In the genomic region with DNA sequence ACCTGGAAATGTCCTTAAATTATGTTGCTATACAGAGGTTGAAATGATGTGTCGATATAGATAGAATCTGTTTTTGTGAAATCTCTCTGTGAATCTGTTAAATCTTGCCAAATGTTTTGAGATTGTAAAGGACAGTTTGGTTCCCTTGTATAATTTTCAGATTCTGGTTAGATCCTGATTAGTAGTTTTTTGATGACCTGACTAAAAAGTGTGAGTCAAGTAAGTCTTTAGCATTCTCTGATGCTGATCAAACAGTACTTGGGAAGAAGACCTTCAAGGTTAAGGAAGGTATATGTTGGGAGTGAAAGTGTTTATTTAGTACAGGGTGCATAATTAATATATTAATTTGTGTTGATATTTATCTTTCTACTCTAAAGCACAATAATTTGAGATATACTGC, we compare ENCODE assay signal across 26 cellular contexts. TPM values are rescaled to one million over a fixed set of nuclear protein-coding genes. Genes with fewer than 3 reads are reported as not detected.
DNase-seq lines count a peak whose midpoint lies in the region; ATAC-seq, FAIRE-seq and TF ChIP-seq lines count a peak whose summit lies in the region.
"Had no signal": no experiment of that assay in that cellular context is flagged by ENCODE, and none has a peak within 500 bp of the region (broad histone marks: within the 10 kb centered on the region; RNA-seq: fewer than 3 reads in every experiment).

No MANE protein-coding gene starts in this region.

- TF ChIP-seq CTCF in activated CD8-positive, alpha-beta T cell treated with anti-CD3 and anti-CD28 coated beads for 36 hours (IDR thresholded peaks at IDR 0.05), result no peak
- TF ChIP-seq CTCF in K562 (IDR thresholded peaks at IDR 0.05 in 2 of 3, conservative IDR thresholded peaks at IDR 0.05 in 1 of 3; ENCODE audit: insufficient read depth in 2 of 3, low read depth in 1 of 3, low read length in 3 of 3) (no peak), psoas muscle (IDR thresholded peaks at IDR 0.05) (no peak)

- H3K9me1 ChIP-seq in K562 (ENCODE audit: control insufficient read depth, insufficient read depth, low read length), result no peaks in the 10 kb centered on the region

- no peak for ATAC-seq in activated CD8-positive, alpha-beta T cell treated with anti-CD3 and anti-CD28 coated beads, Interleukin-2, amount 10 ng/mL, durations not matched to agents 7 days and 5 days
- no peak for ATAC-seq in activated CD8-positive, alpha-beta T cell treated with anti-CD3 and anti-CD28 coated beads for 36 hours
- ATAC-seq in K562, result no peak
- ATAC-seq in psoas muscle, result no peak

- no peaks in the 10 kb centered on the region for H3K4me1 Mint-ChIP-seq in activated CD8-positive, alpha-beta T cell treated with anti-CD3 and anti-CD28 coated beads, Interleukin-2, amount 10 ng/mL, durations not matched to agents 7 days and 5 days (ENCODE audit: low read depth)
- H3K4me1 Mint-ChIP-seq in activated CD8-positive, alpha-beta T cell treated with anti-CD3 and anti-CD28 coated beads for 36 hours (ENCODE audit: low read depth), result no peaks in the 10 kb centered on the region
- no peaks in the 10 kb centered on the region for H3K4me1 Mint-ChIP-seq in activated T-helper 1 cell treated with anti-CD3 and anti-CD28 coated beads, Interleukin-12 subunit alpha, Interleukin-12 subunit beta, Interleukin-2, Interleukin-4 antibody, amounts not matched to agents 30 ng/mL and 10 ng/mL and 1 ng/mL, durations not matched to agents 14 hours and 24 hours and 36 hours (ENCODE audit: low read depth)
- H3K4me1 Mint-ChIP-seq: CD14-positive monocyte had no signal

- no peak overlapping the region for H2AFZ ChIP-seq in K562 (ENCODE audit: low read depth, low read length)

- H3K4me3 ChIP-seq in BLaER1, result no peak overlapping the region
- H3K4me3 ChIP-seq in K562, result no peak overlapping the region
- H3K4me3 ChIP-seq in psoas muscle, result no peak overlapping the region
- H3K4me3 ChIP-seq: HAP-1 had no signal

- peaks cover 4% of the 10 kb centered on the region; the same call in 1 of the 3 replicates for H3K79me2 ChIP-seq in K562 (ENCODE audit: control insufficient read depth, insufficient read depth, low read length)

- WGBS in K562 (ENCODE audit: insufficient coverage, low coverage, missing lambda C conversion rate), result 100% methylated on average over 1 of the region's 1 CpG
- 97 to 100% (median 98%) methylated on average over 1 of the region's 1 CpG for WGBS in psoas muscle, 3 donors

- no peaks in the 10 kb centered on the region for H3K9me3 ChIP-seq in BLaER1
- no peaks in the 10 kb centered on the region for H3K9me3 ChIP-seq in K562 (replicated peaks; ENCODE audit: control insufficient read depth, insufficient read depth, low read depth, low read length)
- H3K9me3 ChIP-seq in psoas muscle, result no peaks in the 10 kb centered on the region
- H3K9me3 ChIP-seq: HAP-1 had no signal

- CTCF ChIA-PET in activated CD8-positive, alpha-beta T cell treated with anti-CD3 and anti-CD28 coated beads, Interleukin-2, amount 10 ng/mL, durations not matched to agents 7 days and 5 days (lab: Charles Lee), result no interaction called here
- CTCF ChIA-PET in activated CD8-positive, alpha-beta T cell treated with anti-CD3 and anti-CD28 coated beads for 36 hours (lab: Charles Lee), result no interaction called here
- CTCF ChIA-PET in K562 (lab: Yijun Ruan, JAX; ENCODE audit: low intra/inter-chr PET ratio), result no interaction called here

- no peak for FAIRE-seq in K562 (lab: Jason Lieb, UNC)
- FAIRE-seq: A204.1, D721Med, GM12891, GM18507, H54 had no signal

- in situ Hi-C loops in K562 (cut with MboI), result no loop called here

- TF ChIP-seq POLR2A in K562 (conservative IDR thresholded peaks at IDR 0.05), result no peak

- peak overlapping the region; percentile 20 for H3K27ac Mint-ChIP-seq in activated CD8-positive, alpha-beta T cell treated with anti-CD3 and anti-CD28 coated beads, Interleukin-2, amount 10 ng/mL, durations not matched to agents 7 days and 5 days
- H3K27ac Mint-ChIP-seq in activated CD8-positive, alpha-beta T cell treated with anti-CD3 and anti-CD28 coated beads for 36 hours, result no peak overlapping the region
- H3K27ac Mint-ChIP-seq in activated T-helper 1 cell treated with anti-CD3 and anti-CD28 coated beads, Interleukin-12 subunit alpha, Interleukin-12 subunit beta, Interleukin-2, Interleukin-4 antibody, amounts not matched to agents 30 ng/mL and 10 ng/mL and 1 ng/mL, durations not matched to agents 14 hours and 24 hours and 36 hours, result no peak overlapping the region
- H3K27ac Mint-ChIP-seq: CD4-positive, alpha-beta T cell; HFFc6 had no signal

- H3K9ac ChIP-seq in BLaER1, result no peak overlapping the region; the same call in 1 of the 2 replicates
- no peak overlapping the region for H3K9ac ChIP-seq in K562 (ENCODE audit: insufficient read depth in 1 of 2, low read depth in 2 of 2, low read length in 2 of 2)

- H3K36me3 ChIP-seq in BLaER1, result peaks cover 97% of the 10 kb centered on the region
- peaks cover 87% of the 10 kb centered on the region for H3K36me3 ChIP-seq in K562 (ENCODE audit: control insufficient read depth, insufficient read depth, low read length)
- H3K36me3 ChIP-seq in psoas muscle (ENCODE audit: insufficient read depth in 1 of 2, low read depth in 1 of 2), result peaks cover 2 to 100% of the 10 kb centered on the region in 2 donors

- no peak for DNase-seq in activated CD8-positive, alpha-beta T cell treated with anti-CD3 and anti-CD28 coated beads, Interleukin-2, amount 10 ng/mL, durations not matched to agents 7 days and 5 days
- no peak for DNase-seq in activated CD8-positive, alpha-beta T cell treated with anti-CD3 and anti-CD28 coated beads for 36 hours
- no peak for DNase-seq in K562 (ENCODE audit: extremely low read depth in 1 of 4, low spot score in 3 of 4)
- no peak for DNase-seq in psoas muscle
- no peak for DNase-seq in amniotic stem cell (lab: John Stamatoyannopoulos, UW)
- DNase-seq in SKM-1 treated with dmso at 0.1 percent for 144 hours (lab: John Stamatoyannopoulos, UW; ENCODE audit: unreplicated experiment), result no peak
- DNase-seq in activated T-helper 1 cell treated with anti-CD3 and anti-CD28 coated beads, Interleukin-12 subunit alpha, Interleukin-12 subunit beta, Interleukin-2, Interleukin-4 antibody, amounts not matched to agents 30 ng/mL and 10 ng/mL and 1 ng/mL, durations not matched to agents 14 hours and 24 hours and 36 hours (ENCODE audit: low spot score), result no peak
- DNase-seq: ACHN; AML-193; CD4-positive, alpha-beta T cell; CD8-positive, alpha-beta memory T cell; DMS 273 treated with DMSO at 0.1 percent for 48 hours; DMS79; EL; GF-D8; GOT3; HFFc6 had no signal

- H3K27me3 ChIP-seq in BLaER1, result no peaks in the 10 kb centered on the region
- no peaks in the 10 kb centered on the region for H3K27me3 ChIP-seq in K562 (ENCODE audit: control insufficient read depth in 2 of 2, insufficient read depth in 2 of 2, low read length in 2 of 2)
- no peaks in the 10 kb centered on the region for H3K27me3 ChIP-seq in psoas muscle (ENCODE audit: insufficient read depth in 3 of 3, low read length in 2 of 3)

- no peak for TF ChIP-seq RAD21 in K562 (CRISPR knock-in tag; conservative IDR thresholded peaks at IDR 0.05 in 1 of 2, IDR thresholded peaks at IDR 0.05 in 1 of 2)

- H3K27ac ChIP-seq in BLaER1 (no peak overlapping the region), K562 (ENCODE audit: extremely low read depth, low read depth, low read length) (no peak overlapping the region), psoas muscle (peak overlapping the region; percentile 23)
- H3K27ac ChIP-seq: 22Rv1 had no signal

- no TSS peak for BruUV-seq in K562 (replicated peaks; lab: Mats Ljungman, UMichigan)

- no peak overlapping the region for H3K4me3 Mint-ChIP-seq in activated CD8-positive, alpha-beta T cell treated with anti-CD3 and anti-CD28 coated beads, Interleukin-2, amount 10 ng/mL, durations not matched to agents 7 days and 5 days
- no peak overlapping the region for H3K4me3 Mint-ChIP-seq in activated CD8-positive, alpha-beta T cell treated with anti-CD3 and anti-CD28 coated beads for 36 hours
- H3K4me3 Mint-ChIP-seq in activated T-helper 1 cell treated with anti-CD3 and anti-CD28 coated beads, Interleukin-12 subunit alpha, Interleukin-12 subunit beta, Interleukin-2, Interleukin-4 antibody, amounts not matched to agents 30 ng/mL and 10 ng/mL and 1 ng/mL, durations not matched to agents 14 hours and 24 hours and 36 hours, result no peak overlapping the region
- H3K4me3 Mint-ChIP-seq: CD14-positive monocyte; CD4-positive, alpha-beta T cell; CD8-positive, alpha-beta memory T cell; HFFc6 had no signal

- no peaks in the 10 kb centered on the region for H3K27me3 Mint-ChIP-seq in activated CD8-positive, alpha-beta T cell treated with anti-CD3 and anti-CD28 coated beads, Interleukin-2, amount 10 ng/mL, durations not matched to agents 7 days and 5 days (ENCODE audit: low read depth)
- H3K27me3 Mint-ChIP-seq in activated CD8-positive, alpha-beta T cell treated with anti-CD3 and anti-CD28 coated beads for 36 hours, result no peaks in the 10 kb centered on the region
- no peaks in the 10 kb centered on the region for H3K27me3 Mint-ChIP-seq in activated T-helper 1 cell treated with anti-CD3 and anti-CD28 coated beads, Interleukin-12 subunit alpha, Interleukin-12 subunit beta, Interleukin-2, Interleukin-4 antibody, amounts not matched to agents 30 ng/mL and 10 ng/mL and 1 ng/mL, durations not matched to agents 14 hours and 24 hours and 36 hours (ENCODE audit: insufficient read depth)
- H3K27me3 Mint-ChIP-seq: CD4-positive, alpha-beta T cell; CD8-positive, alpha-beta memory T cell had no signal

- no peaks in the 10 kb centered on the region for H3K9me3 Mint-ChIP-seq in activated CD8-positive, alpha-beta T cell treated with anti-CD3 and anti-CD28 coated beads, Interleukin-2, amount 10 ng/mL, durations not matched to agents 7 days and 5 days (ENCODE audit: insufficient read depth)
- H3K9me3 Mint-ChIP-seq in activated CD8-positive, alpha-beta T cell treated with anti-CD3 and anti-CD28 coated beads for 36 hours, result no peaks in the 10 kb centered on the region
- no peaks in the 10 kb centered on the region for H3K9me3 Mint-ChIP-seq in activated T-helper 1 cell treated with anti-CD3 and anti-CD28 coated beads, Interleukin-12 subunit alpha, Interleukin-12 subunit beta, Interleukin-2, Interleukin-4 antibody, amounts not matched to agents 30 ng/mL and 10 ng/mL and 1 ng/mL, durations not matched to agents 14 hours and 24 hours and 36 hours
- H3K9me3 Mint-ChIP-seq: CD14-positive monocyte; CD4-positive, alpha-beta T cell; CD8-positive, alpha-beta memory T cell; HFFc6 had no signal

- H4K20me1 ChIP-seq in BLaER1 (peaks cover 27% of the 10 kb centered on the region; the same call in 1 of the 2 replicates), K562 (replicated peaks; ENCODE audit: control insufficient read depth, insufficient read depth, low read length) (no peaks in the 10 kb centered on the region)

- H3K36me3 Mint-ChIP-seq in activated CD8-positive, alpha-beta T cell treated with anti-CD3 and anti-CD28 coated beads, Interleukin-2, amount 10 ng/mL, durations not matched to agents 7 days and 5 days (ENCODE audit: low read depth), result peaks cover 50% of the 10 kb centered on the region
- peaks cover 44% of the 10 kb centered on the region for H3K36me3 Mint-ChIP-seq in activated CD8-positive, alpha-beta T cell treated with anti-CD3 and anti-CD28 coated beads for 36 hours (ENCODE audit: low read depth)
- peaks cover 39% of the 10 kb centered on the region for H3K36me3 Mint-ChIP-seq in activated T-helper 1 cell treated with anti-CD3 and anti-CD28 coated beads, Interleukin-12 subunit alpha, Interleukin-12 subunit beta, Interleukin-2, Interleukin-4 antibody, amounts not matched to agents 30 ng/mL and 10 ng/mL and 1 ng/mL, durations not matched to agents 14 hours and 24 hours and 36 hours (ENCODE audit: low read depth)

- H3K4me1 ChIP-seq in BLaER1 (peaks cover 11% of the 10 kb centered on the region; the same call in 1 of the 2 replicates), K562 (replicated peaks in 1 of 2; ENCODE audit: control insufficient read depth in 2 of 2, insufficient read depth in 2 of 2, low read length in 2 of 2) (no peaks in the 10 kb centered on the region), psoas muscle (peaks cover 9% of the 10 kb centered on the region)
- H3K4me1 ChIP-seq: HAP-1 had no signal

- 0 out of 2 replicates have a peak overlapping the region, but pooled peaks have one; percentile 6 for H3K4me2 ChIP-seq in BLaER1
- H3K4me2 ChIP-seq in K562 (ENCODE audit: insufficient read depth, low read length), result no peak overlapping the region

- POLR2A ChIA-PET in activated CD8-positive, alpha-beta T cell treated with anti-CD3 and anti-CD28 coated beads, Interleukin-2, amount 10 ng/mL, durations not matched to agents 7 days and 5 days (lab: Charles Lee), result no interaction called here
- POLR2A ChIA-PET in activated CD8-positive, alpha-beta T cell treated with anti-CD3 and anti-CD28 coated beads for 36 hours (lab: Charles Lee), result no interaction called here
- POLR2A ChIA-PET in K562 (lab: Yijun Ruan, JAX), result interaction anchor here (0.6 to 1.0 kb wide), 2 partner anchors 9 to 87 kb away, joined by 3 to 4 read pairs; no protein-coding TSS in a partner anchor

- TF ChIP-seq EP300 in K562 (IDR thresholded peaks at IDR 0.05; ENCODE audit: low read length), result no peak

- intact Hi-C loops in activated CD8-positive, alpha-beta T cell treated with anti-CD3 and anti-CD28 coated beads for 36 hours (cut with micrococcal nuclease), result no loop called here
- intact Hi-C loops in K562 (cut with micrococcal nuclease) (no loop called here), psoas muscle (cut with DNase I) (no loop called here)
- intact Hi-C loops in activated T-helper 1 cell treated with anti-CD3 and anti-CD28 coated beads, Interleukin-12 subunit alpha, Interleukin-12 subunit beta, Interleukin-2, Interleukin-4 antibody, amounts not matched to agents 30 ng/mL and 10 ng/mL and 1 ng/mL, durations not matched to agents 14 hours and 24 hours and 36 hours (cut with micrococcal nuclease), result loop anchor here (2.0 kb wide), 1 partner anchor 27 kb away; no protein-coding TSS in a partner anchor

RNA-seq across cellular contexts. Expression of a gene that starts 32.7 kb away (rescaled TPM):
- total RNA-seq in activated CD8-positive, alpha-beta T cell treated with anti-CD3 and anti-CD28 coated beads, Interleukin-2, amount 10 ng/mL, durations not matched to agents 7 days and 5 days, result 10 to 100 TPM; 28.8 to 31.1 TPM
- 10 to 100 TPM; 33.7 to 34.9 TPM for total RNA-seq in activated CD8-positive, alpha-beta T cell treated with anti-CD3 and anti-CD28 coated beads for 36 hours
- 185 and 291 TPM in 2 replicates for total RNA-seq in K562 (2011; cell fraction: chromatin; rRNA removed; ENCODE audit: low replicate concordance)
- 109 and 114 TPM in 2 replicates for total RNA-seq in K562 (2011; cell fraction: nucleolus; rRNA removed)
- 211 and 265 TPM in 2 replicates for total RNA-seq in K562 (2011; cell fraction: nucleoplasm; rRNA removed)
- total RNA-seq in K562 (2014; rRNA removed) (21.2 and 31.5 TPM in 2 replicates), K562 (2014; rRNA removed; fragmentation: Illumina TruSeq; extraction: Trizol) (29.3 and 31.8 TPM in 2 replicates), K562 (2015; rRNA removed; fragmentation: Illumina TruSeq; extraction: Trizol) (23.6 and 23.9 TPM in 2 replicates), K562 (2021) (48.4 and 50.1 TPM in 2 replicates), psoas muscle (10 to 100 TPM; 23.8 to 80.2 (median 39.5) TPM)
- polyA plus RNA-seq in K562 (2011; rRNA removed) (14.5 and 16.3 TPM in 2 replicates), K562 (2014; fragmentation: Illumina TruSeq; extraction: Trizol) (27.4 and 32.0 TPM in 2 replicates), K562 (2014; fragmentation: Nextera tagmentation; extraction: Ambion mirVana) (1 to 10 TPM; 6.5 to 7.3 TPM), K562 (2014; rRNA removed) (17.1 and 19.1 TPM in 2 replicates), psoas muscle (10 to 100 TPM in 2 of 3 donors, 1 to 10 TPM in 1; 4.8 to 35.4 (median 18.7) TPM)
- 8.1 and 10.8 TPM in 2 replicates for polyA plus RNA-seq in K562 (2011; cell fraction: cytosol; rRNA removed)
- polyA plus RNA-seq in K562 (2011; cell fraction: nucleus; rRNA removed), result 31.8 and 38.6 TPM in 2 replicates
- 11.9 and 18.2 TPM in 2 replicates for polyA plus RNA-seq in K562 (2012)
- polyA minus RNA-seq in K562 (2011; rRNA and poly(A)+ RNA removed), result 65.5 and 71.7 TPM in 2 replicates
- polyA minus RNA-seq in K562 (2011; cell fraction: cytosol; rRNA and poly(A)+ RNA removed), result 19.4 and 25.7 TPM in 2 replicates
- polyA minus RNA-seq in K562 (2011; cell fraction: nucleus; rRNA and poly(A)+ RNA removed), result 76.7 and 116 TPM in 2 replicates
- 49.9 and 51.4 TPM in 2 replicates for total RNA-seq in activated T-helper 1 cell treated with anti-CD3 and anti-CD28 coated beads, Interleukin-12 subunit alpha, Interleukin-12 subunit beta, Interleukin-2, Interleukin-4 antibody, amounts not matched to agents 30 ng/mL and 10 ng/mL and 1 ng/mL, durations not matched to agents 14 hours and 24 hours and 36 hours

RNA-seq across cellular contexts. Expression of a gene that starts 34.2 kb away (rescaled TPM):
- total RNA-seq in activated CD8-positive, alpha-beta T cell treated with anti-CD3 and anti-CD28 coated beads, Interleukin-2, amount 10 ng/mL, durations not matched to agents 7 days and 5 days, result 10 to 100 TPM; 51.0 to 52.6 TPM
- total RNA-seq in activated CD8-positive, alpha-beta T cell treated with anti-CD3 and anti-CD28 coated beads for 36 hours, result 10 to 100 TPM; 41.5 to 42.9 TPM
- 33.4 and 106 TPM in 2 replicates for total RNA-seq in K562 (2011; cell fraction: chromatin; rRNA removed; ENCODE audit: low replicate concordance)
- total RNA-seq in K562 (2011; cell fraction: nucleolus; rRNA removed), result 69.5 and 71.2 TPM in 2 replicates
- total RNA-seq in K562 (2011; cell fraction: nucleoplasm; rRNA removed), result 36.4 and 44.3 TPM in 2 replicates
- total RNA-seq in K562 (2014; rRNA removed), result 28.6 and 36.7 TPM in 2 replicates
- 7.8 and 15.6 TPM in 2 replicates for total RNA-seq in K562 (2014; rRNA removed; fragmentation: Illumina TruSeq; extraction: Trizol)
- 33.2 and 34.3 TPM in 2 replicates for total RNA-seq in K562 (2015; rRNA removed; fragmentation: Illumina TruSeq; extraction: Trizol)
- 63.7 and 65.3 TPM in 2 replicates for total RNA-seq in K562 (2021)
- polyA plus RNA-seq in K562 (2011; rRNA removed), result 34.9 and 54.1 TPM in 2 replicates
- 50.7 and 63.4 TPM in 2 replicates for polyA plus RNA-seq in K562 (2011; cell fraction: cytosol; rRNA removed)
- polyA plus RNA-seq in K562 (2011; cell fraction: nucleus; rRNA removed), result 122 and 150 TPM in 2 replicates
- polyA plus RNA-seq in K562 (2012), result 43.7 and 66.8 TPM in 2 replicates
- 35.1 and 47.8 TPM in 2 replicates for polyA plus RNA-seq in K562 (2014; fragmentation: Illumina TruSeq; extraction: Trizol)
- under 1 TPM; 0.27 to 0.78 TPM for polyA plus RNA-seq in K562 (2014; fragmentation: Nextera tagmentation; extraction: Ambion mirVana)
- 41.1 and 42.7 TPM in 2 replicates for polyA plus RNA-seq in K562 (2014; rRNA removed)
- polyA minus RNA-seq in K562 (2011; rRNA and poly(A)+ RNA removed), result 17.2 and 24.3 TPM in 2 replicates
- 35.5 and 58.1 TPM in 2 replicates for polyA minus RNA-seq in K562 (2011; cell fraction: cytosol; rRNA and poly(A)+ RNA removed)
- polyA minus RNA-seq in K562 (2011; cell fraction: nucleus; rRNA and poly(A)+ RNA removed), result 17.6 and 24.7 TPM in 2 replicates
- total RNA-seq in psoas muscle, result 100 to 1,000 TPM; 137 to 177 (median 156) TPM
- polyA plus RNA-seq in psoas muscle, result 100 to 1,000 TPM in 1 of 3 donors, 10 to 100 TPM in 2; 78.1 to 167 (median 86.8) TPM
- total RNA-seq in activated T-helper 1 cell treated with anti-CD3 and anti-CD28 coated beads, Interleukin-12 subunit alpha, Interleukin-12 subunit beta, Interleukin-2, Interleukin-4 antibody, amounts not matched to agents 30 ng/mL and 10 ng/mL and 1 ng/mL, durations not matched to agents 14 hours and 24 hours and 36 hours, result 65.5 and 66.2 TPM in 2 replicates
